Comparison of ENCODE assay signal across 22 cellular contexts in genomic region chr5:172588380-172588779, GRCh38.
"Had no signal": no experiment of that assay in that cellular context is flagged by ENCODE, and none has a peak within 500 bp of the region (broad histone marks: within the 10 kb centered on the region; RNA-seq: fewer than 3 reads in every experiment).

No MANE protein-coding gene starts in this region.

- DNase-seq: islet precursor cell; left ventricle myocardium superior; lower lobe of right lung; mammary epithelial cell; mesenchymal stem cell; naive thymus-derived CD8-positive, alpha-beta T cell; occipital lobe; right lobe of liver; stimulated activated CD4-positive, alpha-beta T cell treated with anti-CD3 and anti-CD28 coated beads, Interleukin-12 subunit alpha, Interleukin-12 subunit beta, amount 100 ng/mL, for 4 hours; stimulated activated CD4-positive, alpha-beta T cell treated with anti-CD3 and anti-CD28 coated beads, Interleukin-15, amount 100 ng/mL, for 24 hours; stimulated activated CD4-positive, alpha-beta T cell treated with anti-CD3 and anti-CD28 coated beads, Interleukin-2, amount 100 ng/mL, for 24 hours; stimulated activated CD4-positive, alpha-beta T cell treated with anti-CD3 and anti-CD28 coated beads, Interleukin-4, amount 100 ng/mL, for 1 hour; stimulated activated naive CD4-positive, alpha-beta T cell treated with Interleukin-2 at 50 U/mL for 16 hours; stimulated activated naive CD8-positive, alpha-beta T cell treated with anti-CD3 and anti-CD28 coated beads, Interleukin-15, amount 100 ng/mL, for 72 hours; substantia nigra had no signal

- H3K9me3 ChIP-seq: lower lobe of right lung, neutrophil, right atrium auricular region, right lobe of liver, tibial nerve, vagina had no signal

- H3K4me3 ChIP-seq: hepatocyte, lower lobe of right lung, right atrium auricular region, right lobe of liver, skin epidermis, tibial nerve, vagina had no signal

- H3K4me1 ChIP-seq: parathyroid adenoma, right lobe of liver had no signal

- H3K36me3 ChIP-seq: lower lobe of right lung, neutrophil, right atrium auricular region, right lobe of liver, tibial nerve, vagina had no signal

- ATAC-seq: left ventricle myocardium superior; lower lobe of right lung; naive thymus-derived CD8-positive, alpha-beta T cell; right lobe of liver; stimulated activated naive CD8-positive, alpha-beta T cell treated with anti-CD3 and anti-CD28 coated beads, Interleukin-15, amount 100 ng/mL, for 72 hours had no signal

- H3K27ac ChIP-seq: hepatocyte, lower lobe of right lung, neutrophil, parathyroid adenoma, right lobe of liver, skin epidermis, vagina had no signal

- H3K27me3 ChIP-seq: right atrium auricular region, right lobe of liver, tibial nerve, vagina had no signal
